Comparison of ENCODE assay signal across 8 cellular contexts in the genomic region with DNA sequence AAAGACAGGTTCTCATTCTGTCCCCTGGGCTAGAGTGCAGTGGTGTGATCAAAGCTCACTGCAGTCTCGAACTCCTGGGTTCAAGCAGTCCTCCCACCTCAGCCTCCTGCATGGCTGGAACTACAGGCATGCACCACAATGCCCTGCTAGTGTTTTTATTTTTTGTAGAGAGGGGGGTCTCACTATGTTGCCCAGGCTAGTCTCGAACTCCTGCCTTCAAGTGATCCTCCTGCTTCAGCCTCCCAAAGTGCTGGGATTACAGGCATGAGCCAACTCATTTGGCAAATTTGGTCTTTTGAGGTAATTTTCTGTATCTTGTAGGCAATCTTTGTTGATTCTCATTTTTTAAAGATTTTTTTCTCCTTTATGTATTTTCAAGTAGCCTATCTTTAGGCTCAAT.
"Had no signal": no experiment of that assay in that cellular context is flagged by ENCODE, and none has a peak within 500 bp of the region (broad histone marks: within the 10 kb centered on the region; RNA-seq: fewer than 3 reads in every experiment).

No MANE protein-coding gene starts in this region.

- H3K27ac Mint-ChIP-seq: HFFc6, IgD-negative memory B cell had no signal

- H3K27ac ChIP-seq: GM23248, HL-60 had no signal

- H3K4me1 Mint-ChIP-seq: IgD-negative memory B cell had no signal

- H3K4me3 Mint-ChIP-seq: H9, HFFc6, IgD-negative memory B cell had no signal

- H3K4me3 ChIP-seq: GM23248 had no signal

- DNase-seq: GM23248, GOT3, HCEC 1CT, HFFc6, KBM-7 had no signal

- H3K9me3 Mint-ChIP-seq: HFFc6 had no signal

- H3K9ac ChIP-seq: GM23248 had no signal
